2 cellular contexts compared by ENCODE assay signal in the genomic region with DNA sequence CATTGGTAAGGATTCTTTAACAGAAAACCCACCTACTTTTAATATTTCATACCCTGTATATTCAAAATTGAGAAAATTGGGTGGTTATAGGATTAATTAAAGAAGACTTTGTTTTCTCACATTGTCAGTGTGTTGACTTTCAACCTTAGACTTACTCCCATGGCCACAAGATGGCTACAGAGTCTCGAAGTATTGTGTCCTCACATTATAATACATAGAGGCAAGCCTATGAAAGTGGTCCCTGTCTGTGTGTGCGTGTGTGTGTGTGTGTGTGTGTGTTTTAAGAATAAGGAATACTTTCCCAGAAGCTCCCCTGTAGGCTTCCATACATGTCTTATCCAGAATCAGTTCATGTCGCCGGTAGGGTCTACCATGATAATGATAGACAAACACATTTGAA.
TF ChIP-seq lines count a peak whose summit lies in the region.

No MANE protein-coding gene starts in this region.

TF ChIP-seq in SK-N-SH, 30 proteins besides CTCF, POLR2A, EP300 and RAD21:
- TF ChIP-seq RFX5 (IDR thresholded peaks at IDR 0.05; ENCODE audit: low read length) (no peak), FOXM1 (IDR thresholded peaks at IDR 0.05; ENCODE audit: low read depth) (no peak), FOXJ3 (CRISPR knock-in tag; IDR thresholded peaks at IDR 0.05) (no peak), TAF1 (IDR thresholded peaks at IDR 0.05; ENCODE audit: borderline replicate concordance, low read depth, low read length) (no peak), POLR2AphosphoS5 (IDR thresholded peaks at IDR 0.05; ENCODE audit: low read depth, low read length) (no peak), MEF2A (IDR thresholded peaks at IDR 0.05; ENCODE audit: borderline replicate concordance, low read depth) (no peak), TCF12 (IDR thresholded peaks at IDR 0.05) (no peak), MXI1 (IDR thresholded peaks at IDR 0.05; ENCODE audit: low read depth, low read length) (no peak), NFIC (IDR thresholded peaks at IDR 0.05; ENCODE audit: borderline replicate concordance) (no peak), RCOR1 (IDR thresholded peaks at IDR 0.05; ENCODE audit: low read length) (no peak), SMC3 (IDR thresholded peaks at IDR 0.05; ENCODE audit: low read depth, low read length) (no peak), ELF1 (IDR thresholded peaks at IDR 0.05) (no peak), SIN3A (IDR thresholded peaks at IDR 0.05; ENCODE audit: borderline replicate concordance, low read depth, low read length) (no peak), NRF1 (IDR thresholded peaks at IDR 0.05; ENCODE audit: low read depth, low read length) (no peak)
- TF ChIP-seq, protein P1, sequence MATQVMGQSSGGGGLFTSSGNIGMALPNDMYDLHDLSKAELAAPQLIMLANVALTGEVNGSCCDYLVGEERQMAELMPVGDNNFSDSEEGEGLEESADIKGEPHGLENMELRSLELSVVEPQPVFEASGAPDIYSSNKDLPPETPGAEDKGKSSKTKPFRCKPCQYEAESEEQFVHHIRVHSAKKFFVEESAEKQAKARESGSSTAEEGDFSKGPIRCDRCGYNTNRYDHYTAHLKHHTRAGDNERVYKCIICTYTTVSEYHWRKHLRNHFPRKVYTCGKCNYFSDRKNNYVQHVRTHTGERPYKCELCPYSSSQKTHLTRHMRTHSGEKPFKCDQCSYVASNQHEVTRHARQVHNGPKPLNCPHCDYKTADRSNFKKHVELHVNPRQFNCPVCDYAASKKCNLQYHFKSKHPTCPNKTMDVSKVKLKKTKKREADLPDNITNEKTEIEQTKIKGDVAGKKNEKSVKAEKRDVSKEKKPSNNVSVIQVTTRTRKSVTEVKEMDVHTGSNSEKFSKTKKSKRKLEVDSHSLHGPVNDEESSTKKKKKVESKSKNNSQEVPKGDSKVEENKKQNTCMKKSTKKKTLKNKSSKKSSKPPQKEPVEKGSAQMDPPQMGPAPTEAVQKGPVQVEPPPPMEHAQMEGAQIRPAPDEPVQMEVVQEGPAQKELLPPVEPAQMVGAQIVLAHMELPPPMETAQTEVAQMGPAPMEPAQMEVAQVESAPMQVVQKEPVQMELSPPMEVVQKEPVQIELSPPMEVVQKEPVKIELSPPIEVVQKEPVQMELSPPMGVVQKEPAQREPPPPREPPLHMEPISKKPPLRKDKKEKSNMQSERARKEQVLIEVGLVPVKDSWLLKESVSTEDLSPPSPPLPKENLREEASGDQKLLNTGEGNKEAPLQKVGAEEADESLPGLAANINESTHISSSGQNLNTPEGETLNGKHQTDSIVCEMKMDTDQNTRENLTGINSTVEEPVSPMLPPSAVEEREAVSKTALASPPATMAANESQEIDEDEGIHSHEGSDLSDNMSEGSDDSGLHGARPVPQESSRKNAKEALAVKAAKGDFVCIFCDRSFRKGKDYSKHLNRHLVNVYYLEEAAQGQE (IDR thresholded peaks at IDR 0.05; ENCODE audit: low read depth, low read length): no peak
- TF ChIP-seq, protein P2, sequence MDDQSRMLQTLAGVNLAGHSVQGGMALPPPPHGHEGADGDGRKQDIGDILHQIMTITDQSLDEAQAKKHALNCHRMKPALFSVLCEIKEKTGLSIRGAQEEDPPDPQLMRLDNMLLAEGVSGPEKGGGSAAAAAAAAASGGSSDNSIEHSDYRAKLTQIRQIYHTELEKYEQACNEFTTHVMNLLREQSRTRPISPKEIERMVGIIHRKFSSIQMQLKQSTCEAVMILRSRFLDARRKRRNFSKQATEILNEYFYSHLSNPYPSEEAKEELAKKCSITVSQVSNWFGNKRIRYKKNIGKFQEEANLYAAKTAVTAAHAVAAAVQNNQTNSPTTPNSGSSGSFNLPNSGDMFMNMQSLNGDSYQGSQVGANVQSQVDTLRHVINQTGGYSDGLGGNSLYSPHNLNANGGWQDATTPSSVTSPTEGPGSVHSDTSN (IDR thresholded peaks at IDR 0.05): no peak
- TF ChIP-seq, protein P3, sequence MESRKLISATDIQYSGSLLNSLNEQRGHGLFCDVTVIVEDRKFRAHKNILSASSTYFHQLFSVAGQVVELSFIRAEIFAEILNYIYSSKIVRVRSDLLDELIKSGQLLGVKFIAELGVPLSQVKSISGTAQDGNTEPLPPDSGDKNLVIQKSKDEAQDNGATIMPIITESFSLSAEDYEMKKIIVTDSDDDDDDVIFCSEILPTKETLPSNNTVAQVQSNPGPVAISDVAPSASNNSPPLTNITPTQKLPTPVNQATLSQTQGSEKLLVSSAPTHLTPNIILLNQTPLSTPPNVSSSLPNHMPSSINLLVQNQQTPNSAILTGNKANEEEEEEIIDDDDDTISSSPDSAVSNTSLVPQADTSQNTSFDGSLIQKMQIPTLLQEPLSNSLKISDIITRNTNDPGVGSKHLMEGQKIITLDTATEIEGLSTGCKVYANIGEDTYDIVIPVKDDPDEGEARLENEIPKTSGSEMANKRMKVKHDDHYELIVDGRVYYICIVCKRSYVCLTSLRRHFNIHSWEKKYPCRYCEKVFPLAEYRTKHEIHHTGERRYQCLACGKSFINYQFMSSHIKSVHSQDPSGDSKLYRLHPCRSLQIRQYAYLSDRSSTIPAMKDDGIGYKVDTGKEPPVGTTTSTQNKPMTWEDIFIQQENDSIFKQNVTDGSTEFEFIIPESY (IDR thresholded peaks at IDR 0.05; ENCODE audit: borderline replicate concordance, low read depth): no peak
- TF ChIP-seq, protein P4, sequence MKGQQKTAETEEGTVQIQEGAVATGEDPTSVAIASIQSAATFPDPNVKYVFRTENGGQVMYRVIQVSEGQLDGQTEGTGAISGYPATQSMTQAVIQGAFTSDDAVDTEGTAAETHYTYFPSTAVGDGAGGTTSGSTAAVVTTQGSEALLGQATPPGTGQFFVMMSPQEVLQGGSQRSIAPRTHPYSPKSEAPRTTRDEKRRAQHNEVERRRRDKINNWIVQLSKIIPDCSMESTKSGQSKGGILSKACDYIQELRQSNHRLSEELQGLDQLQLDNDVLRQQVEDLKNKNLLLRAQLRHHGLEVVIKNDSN (IDR thresholded peaks at IDR 0.05; ENCODE audit: borderline replicate concordance, low read depth): no peak

TF ChIP-seq in SK-N-SH treated with all-trans-retinoic acid at 6 μM for 48 hours, 23 proteins besides CTCF, POLR2A, EP300 and RAD21:
- TF ChIP-seq SNAI2 (CRISPR knock-in tag; IDR thresholded peaks at IDR 0.05): no peak
